18 cellular contexts compared by ENCODE assay signal in the genomic region with DNA sequence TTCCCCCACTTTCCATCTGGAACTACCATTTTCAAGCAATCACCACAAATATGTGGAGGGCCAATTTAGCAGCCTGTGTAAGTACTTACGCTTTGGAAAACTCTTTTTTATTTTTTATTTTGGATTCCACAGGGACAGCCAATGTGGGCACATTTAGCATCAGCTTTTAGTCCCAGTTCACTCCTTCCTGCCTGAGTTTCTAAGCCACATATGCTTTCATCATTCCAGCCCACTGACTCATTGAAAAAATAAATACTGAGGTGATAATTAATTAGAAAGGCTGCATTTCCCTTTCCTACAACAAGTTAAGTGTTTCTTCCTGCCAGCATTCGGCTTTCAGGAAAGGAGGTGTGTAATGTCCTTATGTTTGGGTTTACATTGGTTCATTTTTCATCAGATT.
DNase-seq lines count a peak whose midpoint lies in the region; ATAC-seq and TF ChIP-seq lines count a peak whose summit lies in the region.
"Had no signal": no experiment of that assay in that cellular context is flagged by ENCODE, and none has a peak within 500 bp of the region (broad histone marks: within the 10 kb centered on the region; RNA-seq: fewer than 3 reads in every experiment).

No MANE protein-coding gene starts in this region.

- H3K27me3 ChIP-seq in endodermal cell (ENCODE audit: control insufficient read depth, insufficient read depth, low read length, poor library complexity, severe bottlenecking) (no peaks in the 10 kb centered on the region), foreskin keratinocyte (no peaks in the 10 kb centered on the region), psoas muscle (ENCODE audit: insufficient read depth in 3 of 3, low read length in 2 of 3) (no peaks in the 10 kb centered on the region)

- H3K4me3 Mint-ChIP-seq in endodermal cell (no peak overlapping the region), nephron (peak overlapping the region in 1 of 3 experiments; percentile 10), mesothelial cell of epicardium (no peak overlapping the region)
- H3K4me3 Mint-ChIP-seq: B cell, IgD-negative memory B cell, T-helper 17 cell had no signal

- H3K9ac ChIP-seq in endodermal cell (ENCODE audit: extremely low read depth, low read length, poor library complexity, severe bottlenecking): no peak overlapping the region

- H3K9me3 ChIP-seq in endodermal cell (ENCODE audit: control insufficient read depth, low read length) (no peaks in the 10 kb centered on the region), psoas muscle (no peaks in the 10 kb centered on the region)

- H3K27me3 Mint-ChIP-seq in endodermal cell (ENCODE audit: insufficient read depth) (no peaks in the 10 kb centered on the region), nephron (ENCODE audit: low read depth) (no peaks in the 10 kb centered on the region), mesothelial cell of epicardium (ENCODE audit: low read depth) (no peaks in the 10 kb centered on the region)
- H3K27me3 Mint-ChIP-seq: B cell, IgD-negative memory B cell, T-helper 17 cell had no signal

- H3K36me3 ChIP-seq in endodermal cell (ENCODE audit: control insufficient read depth, insufficient read depth, low read length): no peaks in the 10 kb centered on the region
- H3K36me3 ChIP-seq in psoas muscle (ENCODE audit: insufficient read depth in 1 of 2, low read depth in 1 of 2): no peaks in the 10 kb centered on the region

- DNase-seq in DMS53 (lab: John Stamatoyannopoulos, UW): peak; percentile 43
- peak; percentile 16 for DNase-seq in NCI-H1694 (lab: John Stamatoyannopoulos, UW)
- DNase-seq in endodermal cell: no peak
- no peak for DNase-seq in mesothelial cell of epicardium (ENCODE audit: low spot score in 2 of 2, unreplicated experiment in 2 of 2)
- DNase-seq in foreskin keratinocyte: no peak
- DNase-seq in psoas muscle: no peak
- DNase-seq: activated gamma-delta T cell treated with Interleukin-2 at 50 U/mL for 16 hours, amygdala, NCI-H1048, NCI-H2171, occipital lobe, T-helper 17 cell had no signal

- peaks cover 29% of the 10 kb centered on the region for H3K4me1 Mint-ChIP-seq in endodermal cell
- peaks cover 21% of the 10 kb centered on the region for H3K4me1 Mint-ChIP-seq in nephron
- peaks cover 27% of the 10 kb centered on the region for H3K4me1 Mint-ChIP-seq in mesothelial cell of epicardium
- H3K4me1 Mint-ChIP-seq: B cell, T-helper 17 cell had no signal

- TF ChIP-seq CTCF in endodermal cell (conservative IDR thresholded peaks at IDR 0.05) (no peak), nephron (IDR thresholded peaks at IDR 0.05; ENCODE audit: unreplicated experiment in 3 of 3) (no peak), mesothelial cell of epicardium (IDR thresholded peaks at IDR 0.05; ENCODE audit: unreplicated experiment) (no peak), foreskin keratinocyte (conservative IDR thresholded peaks at IDR 0.05) (no peak), psoas muscle (IDR thresholded peaks at IDR 0.05) (no peak)

- WGBS in endodermal cell (ENCODE audit: insufficient coverage in 1 of 2, insufficient read length in 1 of 2), 2 experiments: 87 to 100% methylated on average over 1 to 2 of the region's 2 CpGs
- 44 to 47% (median 47%) methylated on average over 2 of the region's 2 CpGs for WGBS in psoas muscle, 3 donors

- H3K4me1 ChIP-seq in endodermal cell (ENCODE audit: control insufficient read depth, insufficient read depth, low read length) (peaks cover 5% of the 10 kb centered on the region), foreskin keratinocyte (no peaks in the 10 kb centered on the region), psoas muscle (no peaks in the 10 kb centered on the region)

- no peak overlapping the region for H3K4me3 ChIP-seq in endodermal cell (ENCODE audit: low read length)
- no peak overlapping the region for H3K4me3 ChIP-seq in psoas muscle

- H3K27ac ChIP-seq in endodermal cell (ENCODE audit: low read depth, low read length): no peak overlapping the region
- no peak overlapping the region for H3K27ac ChIP-seq in foreskin keratinocyte
- no peak overlapping the region for H3K27ac ChIP-seq in psoas muscle

- H3K36me3 Mint-ChIP-seq in endodermal cell (ENCODE audit: low read depth): no peaks in the 10 kb centered on the region
- no peaks in the 10 kb centered on the region for H3K36me3 Mint-ChIP-seq in nephron (ENCODE audit: low read depth)
- H3K36me3 Mint-ChIP-seq in mesothelial cell of epicardium: no peaks in the 10 kb centered on the region
- H3K36me3 Mint-ChIP-seq: IgD-negative memory B cell had no signal

- H3K9me3 Mint-ChIP-seq in endodermal cell: no peaks in the 10 kb centered on the region
- no peaks in the 10 kb centered on the region for H3K9me3 Mint-ChIP-seq in nephron
- H3K9me3 Mint-ChIP-seq in mesothelial cell of epicardium: no peaks in the 10 kb centered on the region
- H3K9me3 Mint-ChIP-seq: IgD-negative memory B cell had no signal

- peak overlapping the region; percentile 62 for H3K27ac Mint-ChIP-seq in endodermal cell
- H3K27ac Mint-ChIP-seq in nephron: peak overlapping the region; percentile 62 to 94 (median 71)
- H3K27ac Mint-ChIP-seq in mesothelial cell of epicardium: no peak overlapping the region
- H3K27ac Mint-ChIP-seq: B cell, IgD-negative memory B cell, T-helper 17 cell had no signal

- intact Hi-C loops in psoas muscle (cut with DNase I): no loop called here

- no peak for ATAC-seq in HG02642 (IDR thresholded peaks at IDR 0.05; ENCODE audit: poor library complexity, unreplicated experiment)
- ATAC-seq in foreskin keratinocyte: no peak
- ATAC-seq in psoas muscle: no peak
- ATAC-seq: activated CD4-positive, CD25-positive, alpha-beta regulatory T cell treated with anti-CD3 and anti-CD28 coated beads, Interleukin-2, amount 50 U/mL, for 24 hours; esophagus mucosa; T-helper 17 cell had no signal

Comparison
In these comparisons a context has a peak if more than half of its experiments do, and no peak if none do; other contexts are left out.
1. DNase-seq: peak in DMS53 (single experiment) and NCI-H1694 (single experiment); none in endodermal cell (single experiment), mesothelial cell of epicardium (0 of 2), foreskin keratinocyte (0 of 2) and psoas muscle (0 of 2).